In genomic region chr3:28916713-28917499, GRCh38 we compare ENCODE assay signal across 9 cellular contexts.
DNase-seq lines count a peak whose midpoint lies in the region; ATAC-seq and TF ChIP-seq lines count a peak whose summit lies in the region.
"Had no signal": no experiment of that assay in that cellular context is flagged by ENCODE, and none has a peak within 500 bp of the region (broad histone marks: within the 10 kb centered on the region; RNA-seq: fewer than 3 reads in every experiment).

No MANE protein-coding gene starts in this region.

- H3K36me3 Mint-ChIP-seq in HFFc6 (ENCODE audit: low read depth) = no peaks in the 10 kb centered on the region

- H3K4me1 ChIP-seq in ascending aorta (peaks cover 0 to 8% of the 10 kb centered on the region in 2 donors), hepatocyte (ENCODE audit: insufficient read depth) (peaks cover 9% of the 10 kb centered on the region), gastrocnemius medialis (peaks cover 15 to 16% of the 10 kb centered on the region in 2 donors)

- H3K9me3 Mint-ChIP-seq in HFFc6 = no peaks in the 10 kb centered on the region

- H3K36me3 ChIP-seq in ascending aorta = no peaks in the 10 kb centered on the region
- H3K36me3 ChIP-seq in hepatocyte (replicated peaks; ENCODE audit: insufficient read depth, low read depth) = no peaks in the 10 kb centered on the region
- no peaks in the 10 kb centered on the region for H3K36me3 ChIP-seq in gastrocnemius medialis
- H3K36me3 ChIP-seq: neutrophil had no signal

- no peaks in the 10 kb centered on the region for H3K9me3 ChIP-seq in ascending aorta
- no peaks in the 10 kb centered on the region for H3K9me3 ChIP-seq in hepatocyte (ENCODE audit: low read depth)
- no peaks in the 10 kb centered on the region for H3K9me3 ChIP-seq in gastrocnemius medialis
- H3K9me3 ChIP-seq: neutrophil had no signal

- in situ Hi-C loops in gastrocnemius medialis (cut with MboI; ENCODE audit: low sequenced_read_pairs in 4 of 4) = loop anchor here in 2 of 4 donors (25.0 kb wide), 1 partner anchor 845 kb away; no protein-coding TSS in a partner anchor

- WGBS in hepatocyte (ENCODE audit: low lambda C conversion rate, missing lambda C conversion rate) = 59% methylated on average over 16 of the region's 16 CpGs

- H2AFZ ChIP-seq in hepatocyte = peak overlapping the region; percentile 2

- H3K27ac ChIP-seq in ascending aorta = peak overlapping the region; percentile 72 to 79
- peak overlapping the region; percentile 74 for H3K27ac ChIP-seq in hepatocyte
- H3K27ac ChIP-seq in gastrocnemius medialis = peak overlapping the region; percentile 58 to 70 (median 60)
- H3K27ac ChIP-seq: neutrophil had no signal

- TF ChIP-seq POLR2A in gastrocnemius medialis (IDR thresholded peaks at IDR 0.05) = no peak

- H3K4me3 Mint-ChIP-seq in HFFc6 = no peak overlapping the region

- H3K27me3 ChIP-seq in ascending aorta = no peaks in the 10 kb centered on the region
- no peaks in the 10 kb centered on the region for H3K27me3 ChIP-seq in hepatocyte
- H3K27me3 ChIP-seq in gastrocnemius medialis = no peaks in the 10 kb centered on the region
- H3K27me3 ChIP-seq: neutrophil had no signal

- H3K4me3 ChIP-seq in ascending aorta = peak overlapping the region in 1 of 2 donors; percentile 55
- no peak overlapping the region for H3K4me3 ChIP-seq in hepatocyte
- peak overlapping the region; percentile 45 to 53 (median 50) for H3K4me3 ChIP-seq in gastrocnemius medialis

- H3K4me2 ChIP-seq in hepatocyte = peak overlapping the region; percentile 63

- H3K27me3 Mint-ChIP-seq in HFFc6 (ENCODE audit: insufficient read depth) = peaks cover 5% of the 10 kb centered on the region; the same call in 1 of the 2 replicates

- H3K79me2 ChIP-seq in hepatocyte = no peaks in the 10 kb centered on the region

- DNase-seq in stimulated activated CD4-positive, alpha-beta T cell treated with anti-CD3 and anti-CD28 coated beads, Interleukin-4, amount 100 ng/mL, for 1 hour = peak; percentile 1
- no peak for DNase-seq in stimulated activated CD4-positive, alpha-beta T cell treated with anti-CD3 and anti-CD28 coated beads, Interleukin-4, amount 100 ng/mL, for 4 hours
- peak; percentile 25 for DNase-seq in HFFc6
- DNase-seq in NCI-H2081 (lab: John Stamatoyannopoulos, UW) = peak; percentile 48 to 66
- peak in 1 of 2 donors; percentile 88 for DNase-seq in ascending aorta (ENCODE audit: low spot score in 2 of 2)
- DNase-seq in hepatocyte (ENCODE audit: low spot score) = peak; percentile 62
- DNase-seq in gastrocnemius medialis = peak; percentile 32 to 49
- no peak for DNase-seq in DMS79 treated with DMSO at 0.1 percent for 48 hours (lab: John Stamatoyannopoulos, UW)

- TF ChIP-seq CTCF in HFFc6 (IDR thresholded peaks at IDR 0.05) (peak; percentile 47; the same call in 1 of the 2 replicates), ascending aorta (IDR thresholded peaks at IDR 0.05) (peak; percentile 54 to 66 (median 65)), hepatocyte (IDR thresholded peaks at IDR 0.05; ENCODE audit: poor library complexity) (peak; percentile 51), gastrocnemius medialis (IDR thresholded peaks at IDR 0.05 in 4 of 5, conservative IDR thresholded peaks at IDR 0.05 in 1 of 5) (peak in 4 of 5 experiments; percentile 25 to 63 (median 60))

- peaks cover 41% of the 10 kb centered on the region for H3K4me1 Mint-ChIP-seq in HFFc6 (ENCODE audit: low read depth)

- H3K9me2 ChIP-seq in hepatocyte (replicated peaks; ENCODE audit: insufficient read depth) = no peaks in the 10 kb centered on the region

- no peaks in the 10 kb centered on the region for H4K20me1 ChIP-seq in hepatocyte (ENCODE audit: insufficient read depth, poor library complexity, severe bottlenecking)

- intact Hi-C loops in ascending aorta (cut with DNase I) (loop anchor here (2.0 to 5.0 kb wide), 3 partner anchors 150 to 848 kb away; partner anchors contain the start of gene RBMS3), gastrocnemius medialis (cut with DNase I; ENCODE audit: low total_unique reads) (loop anchor here (5.0 to 10.0 kb wide), 2 partner anchors 848 to 1280 kb away; no protein-coding TSS in a partner anchor)

- peak; percentile 92 to 94 for ATAC-seq in gastrocnemius medialis

- no peak overlapping the region for H3K27ac Mint-ChIP-seq in HFFc6

Comparison
In these comparisons a context has a peak if more than half of its experiments do, and no peak if none do; other contexts are left out.
1. DNase-seq: peak in stimulated activated CD4-positive, alpha-beta T cell treated with anti-CD3 and anti-CD28 coated beads, Interleukin-4, amount 100 ng/mL, for 1 hour (single experiment), HFFc6 (single experiment), NCI-H2081 (2 of 2), hepatocyte (single experiment) and gastrocnemius medialis (2 of 2); none in stimulated activated CD4-positive, alpha-beta T cell treated with anti-CD3 and anti-CD28 coated beads, Interleukin-4, amount 100 ng/mL, for 4 hours (0 of 2) and DMS79 treated with DMSO at 0.1 percent for 48 hours (single experiment).
2. Peak in every context shown above with its lines, with median percentiles within 50 percentile points of each other: CTCF ChIP-seq and H3K27ac ChIP-seq.